In genomic region chrX:56994375-56995270, GRCh38 we compare ENCODE assay signal across 8 cellular contexts. TPM values are rescaled to one million over a fixed set of nuclear protein-coding genes. Genes with fewer than 3 reads are reported as not detected.
DNase-seq lines count a peak whose midpoint lies in the region; ATAC-seq, FAIRE-seq and TF ChIP-seq lines count a peak whose summit lies in the region.

No MANE protein-coding gene starts in this region.

- H3K4me1 ChIP-seq in HEK293 (ENCODE audit: control insufficient read depth, insufficient read depth, low read length) (no peaks in the 10 kb centered on the region), astrocyte (ENCODE audit: insufficient read depth, low read length) (peaks cover 6% of the 10 kb centered on the region)

- peak overlapping the region; percentile 78 for H3K9ac ChIP-seq in astrocyte (ENCODE audit: low read length)

- H3K9me3 Mint-ChIP-seq in astrocyte (ENCODE audit: unreplicated experiment) = no peaks in the 10 kb centered on the region
- H3K9me3 Mint-ChIP-seq in immature natural killer cell = no peaks in the 10 kb centered on the region
- H3K9me3 Mint-ChIP-seq in stimulated activated memory B cell treated with anti-CD40 and anti-IgM and Interleukin-4, amounts not matched to agents 10 μg/mL and 1 μg/mL and 100 μg/mL, for 72 hours = no peaks in the 10 kb centered on the region

- H3K36me3 ChIP-seq in HEK293 (ENCODE audit: control insufficient read depth in 2 of 2, insufficient read depth in 1 of 2, low read length in 2 of 2) = peaks cover 0 to 38% of the 10 kb centered on the region in 2 experiments; a peak in 1 of 3 replicates
- H3K36me3 ChIP-seq in astrocyte (ENCODE audit: insufficient read depth, low read length) = no peaks in the 10 kb centered on the region

- peak overlapping the region; percentile 91 for H2AFZ ChIP-seq in astrocyte (ENCODE audit: low read depth, low read length)

- peak; percentile 27 for ATAC-seq in stimulated activated memory B cell treated with anti-CD40 and anti-IgM and Interleukin-4, amounts not matched to agents 10 μg/mL and 1 μg/mL and 100 μg/mL, for 72 hours

- H3K36me3 Mint-ChIP-seq in astrocyte (ENCODE audit: low read depth, unreplicated experiment) = peaks cover 2% of the 10 kb centered on the region
- no peaks in the 10 kb centered on the region for H3K36me3 Mint-ChIP-seq in immature natural killer cell
- H3K36me3 Mint-ChIP-seq in stimulated activated memory B cell treated with anti-CD40 and anti-IgM and Interleukin-4, amounts not matched to agents 10 μg/mL and 1 μg/mL and 100 μg/mL, for 72 hours = peaks cover 6% of the 10 kb centered on the region

- H3K4me3 Mint-ChIP-seq in astrocyte (ENCODE audit: unreplicated experiment) (peak overlapping the region; percentile 97), immature natural killer cell (peak overlapping the region; percentile 88 to 95 (median 91))
- peak overlapping the region; percentile 95 for H3K4me3 Mint-ChIP-seq in stimulated activated memory B cell treated with anti-CD40 and anti-IgM and Interleukin-4, amounts not matched to agents 10 μg/mL and 1 μg/mL and 100 μg/mL, for 72 hours

- no peak for FAIRE-seq in astrocyte (lab: Jason Lieb, UNC)

- POLR2A ChIA-PET in HEK293 (lab: Yijun Ruan, JAX) = interaction anchor here (1.1 kb wide), 1 partner anchor 266 kb away, joined by 3 read pairs; the partner anchor contains the start of gene NBDY

- H3K27me3 Mint-ChIP-seq in astrocyte (ENCODE audit: low read depth, unreplicated experiment) (no peaks in the 10 kb centered on the region), immature natural killer cell (ENCODE audit: low read depth in 3 of 3) (peaks cover 0 to 12% (median 6%) of the 10 kb centered on the region in 3 donors)
- H3K27me3 Mint-ChIP-seq in stimulated activated memory B cell treated with anti-CD40 and anti-IgM and Interleukin-4, amounts not matched to agents 10 μg/mL and 1 μg/mL and 100 μg/mL, for 72 hours = no peaks in the 10 kb centered on the region

- H3K79me2 ChIP-seq in astrocyte (ENCODE audit: insufficient read depth, low read length) = no peaks in the 10 kb centered on the region

- CTCF ChIA-PET in HEK293 (lab: Yijun Ruan, JAX) = interaction anchor here (0.6 to 1.7 kb wide), 3 partner anchors 16 to 1085 kb away, joined by 3 to 6 read pairs (median 3); no protein-coding TSS in a partner anchor

- peak overlapping the region; percentile 73 for H3K4me3 ChIP-seq in AG09309 (ENCODE audit: control insufficient read depth, low read depth, low read length)
- peak overlapping the region; percentile 60 for H3K4me3 ChIP-seq in HEK293 (ENCODE audit: low read depth, low read length)
- peak overlapping the region; percentile 83 for H3K4me3 ChIP-seq in astrocyte (ENCODE audit: insufficient read depth, low read depth, low read length)

- H3K4me1 Mint-ChIP-seq in astrocyte (ENCODE audit: low read depth, unreplicated experiment) = peaks cover 7% of the 10 kb centered on the region
- H3K4me1 Mint-ChIP-seq in immature natural killer cell = peaks cover 17 to 27% of the 10 kb centered on the region in 2 donors
- H3K4me1 Mint-ChIP-seq in stimulated activated memory B cell treated with anti-CD40 and anti-IgM and Interleukin-4, amounts not matched to agents 10 μg/mL and 1 μg/mL and 100 μg/mL, for 72 hours = peaks cover 46% of the 10 kb centered on the region

- peak overlapping the region; percentile 94 for H3K4me2 ChIP-seq in astrocyte (ENCODE audit: low read length)

- H3K27ac ChIP-seq in HEK293 (ENCODE audit: extremely low read depth, low read depth, low read length) (no peak overlapping the region; the same call in 1 of the 2 replicates), astrocyte (ENCODE audit: low read depth, low read length) (no peak overlapping the region)

- TF ChIP-seq CTCF in AG09309 (IDR thresholded peaks at IDR 0.05; ENCODE audit: control insufficient read depth, insufficient read depth, low read depth, low read length, missing control alignments) = no peak
- TF ChIP-seq CTCF in HEK293 (tag by site-specific recombination; IDR thresholded peaks at IDR 0.05) = no peak
- no peak for TF ChIP-seq CTCF in astrocyte (IDR thresholded peaks at IDR 0.05; ENCODE audit: insufficient read depth, low read depth, low read length)

- H3K9me3 ChIP-seq in HEK293 (ENCODE audit: control insufficient read depth, insufficient read depth, low read depth, low read length) (no peaks in the 10 kb centered on the region), astrocyte (ENCODE audit: insufficient read depth, low read depth, low read length) (no peaks in the 10 kb centered on the region)

- H3K27ac Mint-ChIP-seq in astrocyte (ENCODE audit: unreplicated experiment) (no peak overlapping the region), immature natural killer cell (peak overlapping the region in 4 of 6 donors; percentile 4 to 81 (median 68))
- peak overlapping the region; percentile 87 for H3K27ac Mint-ChIP-seq in stimulated activated memory B cell treated with anti-CD40 and anti-IgM and Interleukin-4, amounts not matched to agents 10 μg/mL and 1 μg/mL and 100 μg/mL, for 72 hours

- no peaks in the 10 kb centered on the region for H4K20me1 ChIP-seq in astrocyte (ENCODE audit: insufficient read depth, low read length)

- no peaks in the 10 kb centered on the region for H3K27me3 ChIP-seq in astrocyte (ENCODE audit: insufficient read depth, low read length)

- DNase-seq in AG09309 (ENCODE audit: low read depth) = no peak
- DNase-seq in astrocyte (ENCODE audit: low read depth) = peak; percentile 1
- DNase-seq in immature natural killer cell = no peak
- no peak for DNase-seq in OCI-M2 (lab: John Stamatoyannopoulos, UW; ENCODE audit: unreplicated experiment)
- DNase-seq in ecto neural progenitor cell (ENCODE audit: low spot score) = no peak
- DNase-seq in GM19238 (ENCODE audit: insufficient read length, low spot score) = no peak

TF ChIP-seq in HEK293, 187 proteins besides CTCF, POLR2A, EP300 and RAD21:
- TF ChIP-seq ZNF335 (tag by site-specific recombination; conservative IDR thresholded peaks at IDR 0.05) = no peak
- TF ChIP-seq ZNF785 (tag by site-specific recombination; IDR thresholded peaks at IDR 0.05) = no peak

RNA-seq across cellular contexts. Expression of gene SPIN3, which starts 0.7 kb away (rescaled TPM):
- total RNA-seq in astrocyte = 9.7 and 11.6 TPM in 2 replicates
- 1 to 10 TPM; 1.9 to 4.6 (median 4.0) TPM for polyA plus RNA-seq in immature natural killer cell
